ENCODE assay signal across 8 cellular contexts in the genomic region with DNA sequence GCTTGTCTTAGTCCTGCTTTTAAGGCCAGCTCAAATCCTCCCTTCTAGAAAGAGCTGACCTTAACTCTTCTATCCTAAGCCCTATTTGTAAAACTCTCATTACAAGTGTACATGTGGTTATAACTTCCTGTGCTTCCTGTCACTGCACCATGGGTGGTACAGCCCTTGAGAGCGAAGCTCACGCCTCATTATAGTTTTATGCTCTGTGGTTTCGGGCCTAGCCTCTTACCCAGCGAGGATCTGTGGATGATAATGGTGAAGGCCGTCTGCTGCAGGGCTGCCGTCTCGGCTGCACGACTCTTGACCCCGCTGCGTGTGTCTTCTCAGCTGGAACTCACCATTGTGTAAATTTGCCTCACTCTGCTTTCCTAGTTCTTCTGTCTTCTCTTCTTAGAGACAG.
DNase-seq lines count a peak whose midpoint lies in the region; ATAC-seq and TF ChIP-seq lines count a peak whose summit lies in the region.

No MANE protein-coding gene starts in this region.

- DNase-seq in AG04450 (ENCODE audit: low read depth, low spot score) (no peak), mucosa of descending colon (peak in 1 of 3 donors; percentile 8), posterior cingulate gyrus (no peak), pons (ENCODE audit: low spot score) (no peak), heart right ventricle (no peak)
- DNase-seq in activated CD4-positive, alpha-beta T cell treated with anti-CD3 and anti-CD28 coated beads, Interleukin-2, amount 50 U/mL, for 48 hours, result peak; percentile 19 to 34

- TF ChIP-seq CTCF in AG04450 (IDR thresholded peaks at IDR 0.05; ENCODE audit: low read depth, low read length), result no peak
- no peak for TF ChIP-seq CTCF in mucosa of descending colon (IDR thresholded peaks at IDR 0.05)
- no peak for TF ChIP-seq CTCF in heart right ventricle (IDR thresholded peaks at IDR 0.05)

- ATAC-seq in GM19395 (IDR thresholded peaks at IDR 0.05; ENCODE audit: unreplicated experiment) (peak; percentile 93), HG03565 (IDR thresholded peaks at IDR 0.05; ENCODE audit: unreplicated experiment) (peak; percentile 88), mucosa of descending colon (peak; percentile 63), heart right ventricle (no peak)

- CTCF ChIA-PET in AG04450 (lab: Charles Lee), result interaction anchor here (0.8 to 3.2 kb wide), 4 partner anchors 20 to 293 kb away, joined by 3 to 21 read pairs (median 6); no protein-coding TSS in a partner anchor

- H3K27ac ChIP-seq in AG04450 (ENCODE audit: low read depth, low read length) (peak overlapping the region; percentile 33), heart right ventricle (peak overlapping the region in 1 of 10 donors; percentile 48)

- H3K9me3 ChIP-seq in AG04450 (ENCODE audit: control insufficient read depth, insufficient read depth, low read length), result no peaks in the 10 kb centered on the region
- no peaks in the 10 kb centered on the region for H3K9me3 ChIP-seq in mucosa of descending colon
- no peaks in the 10 kb centered on the region for H3K9me3 ChIP-seq in heart right ventricle

- H3K4me1 ChIP-seq in mucosa of descending colon (ENCODE audit: low read depth) (no peaks in the 10 kb centered on the region), heart right ventricle (peaks cover 0 to 10% (median 0%) of the 10 kb centered on the region in 9 donors)

- H3K27me3 ChIP-seq in AG04450 (ENCODE audit: control insufficient read depth, insufficient read depth, low read length) (no peaks in the 10 kb centered on the region), heart right ventricle (no peaks in the 10 kb centered on the region)

- H3K4me3 ChIP-seq in AG04450 (ENCODE audit: low read depth, low read length) (no peak overlapping the region), mucosa of descending colon (no peak overlapping the region), heart right ventricle (no peak overlapping the region)

- no peaks in the 10 kb centered on the region for H3K36me3 ChIP-seq in mucosa of descending colon (ENCODE audit: low read depth)
- peaks cover 0 to 98% (median 40%) of the 10 kb centered on the region in 9 donors for H3K36me3 ChIP-seq in heart right ventricle

- intact Hi-C loops in mucosa of descending colon (cut with DNase I, micrococcal nuclease) (no loop called here), posterior cingulate gyrus (cut with DNase I) (no loop called here), heart right ventricle (cut with DNase I) (no loop called here)

- POLR2A ChIA-PET in AG04450 (lab: Yijun Ruan, JAX), result interaction anchor here (0.7 kb wide), 1 partner anchor 74 kb away, joined by 3 read pairs; a partner anchor contains a TSS

- 82 to 90% methylated on average over 10 of the region's 10 CpGs for WGBS in heart right ventricle, 2 donors

Comparison
In these comparisons a context has a peak if more than half of its experiments do, and no peak if none do; other contexts are left out.
1. DNase-seq: peak in activated CD4-positive, alpha-beta T cell treated with anti-CD3 and anti-CD28 coated beads, Interleukin-2, amount 50 U/mL, for 48 hours (2 of 2); none in AG04450 (single experiment), posterior cingulate gyrus (0 of 10), pons (single experiment) and heart right ventricle (0 of 2).
2. ATAC-seq: peak in GM19395 (single experiment), HG03565 (single experiment) and mucosa of descending colon (single experiment); none in heart right ventricle (0 of 8).